In the genomic region with DNA sequence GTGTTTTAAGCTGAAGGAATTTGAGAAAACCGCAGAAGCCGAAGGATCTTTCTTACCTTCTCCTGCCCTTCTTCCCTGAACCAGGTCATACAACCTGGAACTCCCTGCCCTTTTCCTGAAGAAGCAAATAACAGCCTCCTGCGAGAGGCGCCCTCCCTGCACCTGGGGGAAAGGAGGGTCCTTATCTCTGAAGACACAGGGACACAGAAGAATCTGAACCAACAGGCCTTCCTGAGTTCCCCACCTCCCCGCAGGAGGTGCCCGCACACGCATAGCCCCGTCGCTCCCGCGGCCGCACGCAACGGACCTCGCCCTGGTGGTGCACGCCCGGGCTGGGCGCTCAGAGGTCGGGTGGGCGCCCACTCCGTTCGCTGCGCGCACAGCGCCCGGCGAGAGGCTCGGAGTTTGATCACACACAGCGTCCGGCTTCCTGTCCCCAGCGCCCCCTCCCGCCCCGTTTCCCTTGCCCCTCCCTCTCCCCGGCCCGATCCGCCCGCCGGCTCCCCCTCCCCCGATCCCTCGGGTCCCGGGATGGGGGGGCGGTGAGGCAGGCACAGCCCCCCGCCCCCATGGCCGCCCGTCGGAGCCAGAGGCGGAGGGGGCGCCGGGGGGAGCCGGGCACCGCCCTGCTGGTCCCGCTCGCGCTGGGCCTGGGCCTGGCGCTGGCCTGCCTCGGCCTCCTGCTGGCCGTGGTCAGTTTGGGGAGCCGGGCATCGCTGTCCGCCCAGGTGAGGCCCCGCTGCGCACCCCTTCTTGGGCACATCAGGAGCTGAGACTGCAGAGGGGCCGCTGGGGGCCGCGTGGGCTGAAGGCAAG, we compare ENCODE assay signal across 8 cellular contexts. TPM values are rescaled to one million over a fixed set of nuclear protein-coding genes. Genes with fewer than 3 reads are reported as not detected.
A peak's percentile ranks its signal among the peaks of the same experiment; 100 is the strongest.
DNase-seq lines count a peak whose midpoint lies in the region; ATAC-seq and TF ChIP-seq lines count a peak whose summit lies in the region.

A gene with protein sequence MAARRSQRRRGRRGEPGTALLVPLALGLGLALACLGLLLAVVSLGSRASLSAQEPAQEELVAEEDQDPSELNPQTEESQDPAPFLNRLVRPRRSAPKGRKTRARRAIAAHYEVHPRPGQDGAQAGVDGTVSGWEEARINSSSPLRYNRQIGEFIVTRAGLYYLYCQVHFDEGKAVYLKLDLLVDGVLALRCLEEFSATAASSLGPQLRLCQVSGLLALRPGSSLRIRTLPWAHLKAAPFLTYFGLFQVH (plus strand): TSS at position 474 of the 816 bp plus-strand sequence. CDS start 96 bp downstream, at position 570.

- peak within 1 kb of the TSS; percentile 76 for H3K4me2 ChIP-seq in GM23248 (ENCODE audit: unreplicated experiment)

- peak within 1 kb of the TSS; percentile 87 for H2AFZ ChIP-seq in GM23248

- H3K36me3 Mint-ChIP-seq in effector memory CD8-positive, alpha-beta T cell (ENCODE audit: insufficient read depth): peaks cover 10% of the 10 kb centered on the region
- H3K36me3 Mint-ChIP-seq in memory B cell: peaks cover 5% of the 10 kb centered on the region

- H3K4me3 Mint-ChIP-seq in effector memory CD8-positive, alpha-beta T cell: peak within 1 kb of the TSS; percentile 74 to 87
- H3K4me3 Mint-ChIP-seq in memory B cell: peak within 1 kb of the TSS; percentile 83

- TF ChIP-seq CTCF in 22Rv1 (IDR thresholded peaks at IDR 0.05): peak; percentile 12; the same call in 1 of the 2 replicates

- peak; percentile 59 for ATAC-seq in effector memory CD8-positive, alpha-beta T cell (replicated peaks)
- ATAC-seq in memory B cell (ENCODE audit: low read depth): peak; percentile 35

- peaks cover 33 to 42% of the 10 kb centered on the region in 2 donors for H3K4me1 Mint-ChIP-seq in effector memory CD8-positive, alpha-beta T cell (ENCODE audit: low read depth in 2 of 2)
- peaks cover 35% of the 10 kb centered on the region for H3K4me1 Mint-ChIP-seq in memory B cell

- H3K79me2 ChIP-seq in GM23248 (ENCODE audit: insufficient read depth): no peaks in the 10 kb centered on the region

- H3K4me3 ChIP-seq in GM23248: peak within 1 kb of the TSS; percentile 79

- H3K36me3 ChIP-seq in GM23248 (ENCODE audit: low read depth): no peaks in the 10 kb centered on the region

- H3K27me3 Mint-ChIP-seq in effector memory CD8-positive, alpha-beta T cell: no peaks in the 10 kb centered on the region
- no peaks in the 10 kb centered on the region for H3K27me3 Mint-ChIP-seq in memory B cell

- no peaks in the 10 kb centered on the region for H4K20me1 ChIP-seq in GM23248 (ENCODE audit: insufficient read depth)

- 0 out of 2 replicates have a peak, but pooled peaks cover 5% of the 10 kb centered on the region for H3F3A ChIP-seq in GM23248 (ENCODE audit: insufficient read depth)

- H3K9me2 ChIP-seq in GM23248 (ENCODE audit: insufficient read depth): no peaks in the 10 kb centered on the region

- H3K9me3 ChIP-seq in GM23248 (ENCODE audit: low read depth): no peaks in the 10 kb centered on the region

- H3K9me3 Mint-ChIP-seq in effector memory CD8-positive, alpha-beta T cell: no peaks in the 10 kb centered on the region
- no peaks in the 10 kb centered on the region for H3K9me3 Mint-ChIP-seq in memory B cell

- WGBS in GM23248 (ENCODE audit: low coverage in 1 of 2, low lambda C conversion rate in 2 of 2, missing lambda C conversion rate in 2 of 2), 2 experiments: 1 to 2% methylated on average over 23 to 52 of the region's 65 CpGs

- in situ Hi-C loops in GM23248 (cut with MboI): no loop called here

- DNase-seq in GM23248 (peak; percentile 66), memory B cell (ENCODE audit: low spot score in 2 of 2) (peak in 1 of 2 donors; percentile 48), NCI-H187 (lab: John Stamatoyannopoulos, UW) (no peak), NCI-H510A (lab: John Stamatoyannopoulos, UW) (no peak)
- DNase-seq in activated CD4-positive, alpha-beta T cell treated with anti-CD3 and anti-CD28 coated beads, Interleukin-2, amount 50 U/mL, for 1 hour: peak; percentile 35
- DNase-seq in effector memory CD8-positive, alpha-beta T cell: peak in 2 of 3 experiments; percentile 23 to 27
- peak; percentile 72 for DNase-seq in stimulated activated CD8-positive, alpha-beta memory T cell treated with anti-CD3 and anti-CD28 coated beads, Interleukin-4, amount 100 ng/mL, for 48 hours

- no peaks in the 10 kb centered on the region for H3K4me1 ChIP-seq in GM23248 (ENCODE audit: insufficient read depth)

- H3K27ac ChIP-seq in 22Rv1 (no peak within 1 kb of the TSS), GM23248 (no peak within 1 kb of the TSS)

- no peaks in the 10 kb centered on the region for H3K27me3 ChIP-seq in GM23248 (replicated peaks; ENCODE audit: insufficient read depth)

- H3K9ac ChIP-seq in GM23248: peak within 1 kb of the TSS; percentile 81

- peak within 1 kb of the TSS; percentile 91 to 94 for H3K27ac Mint-ChIP-seq in effector memory CD8-positive, alpha-beta T cell
- peak within 1 kb of the TSS; percentile 80 for H3K27ac Mint-ChIP-seq in memory B cell

RNA-seq across cellular contexts. Expression of the gene that starts here (rescaled TPM):
- 21.9 and 34.3 TPM in 2 replicates for total RNA-seq in GM23248 (2014; rRNA removed; shearing (Covaris generic))
- 14.0 and 18.7 TPM in 2 replicates for polyA plus RNA-seq in GM23248 (2016; fragmentation: Nextera tagmentation; extraction: Ambion mirVana)

Comparison
In these comparisons a context has a peak if more than half of its experiments do, and no peak if none do; other contexts are left out.
1. DNase-seq: peak in GM23248 (single experiment), activated CD4-positive, alpha-beta T cell treated with anti-CD3 and anti-CD28 coated beads, Interleukin-2, amount 50 U/mL, for 1 hour (single experiment), effector memory CD8-positive, alpha-beta T cell (2 of 3) and stimulated activated CD8-positive, alpha-beta memory T cell treated with anti-CD3 and anti-CD28 coated beads, Interleukin-4, amount 100 ng/mL, for 48 hours (single experiment); none in NCI-H187 (0 of 2) and NCI-H510A (single experiment).